ENCODE assay signal across 1 cellular context in genomic region chr2:201696151-201696659, GRCh38.
TF ChIP-seq lines count a peak whose summit lies in the region.

No MANE protein-coding gene starts in this region.

TF ChIP-seq in A549, 52 proteins besides CTCF, POLR2A, EP300 and RAD21:
- no peak for TF ChIP-seq PHF8 (IDR thresholded peaks at IDR 0.05; ENCODE audit: borderline replicate concordance, low read depth)
- no peak for TF ChIP-seq MYC (IDR thresholded peaks at IDR 0.05; ENCODE audit: borderline replicate concordance, low read length)
- TF ChIP-seq CBX2 (IDR thresholded peaks at IDR 0.05; ENCODE audit: borderline replicate concordance, low read depth) = no peak
- TF ChIP-seq KDM5A (IDR thresholded peaks at IDR 0.05) = no peak
- no peak for TF ChIP-seq EHMT2 (IDR thresholded peaks at IDR 0.05; ENCODE audit: low read depth)
- TF ChIP-seq NFE2L2 (conservative IDR thresholded peaks at IDR 0.05; ENCODE audit: low read length) = no peak
- TF ChIP-seq RCOR1 (IDR thresholded peaks at IDR 0.05; ENCODE audit: low read depth, low read length) = no peak
- no peak for TF ChIP-seq RFX5 (IDR thresholded peaks at IDR 0.05)
